Comparison of ENCODE assay signal across 32 cellular contexts in the genomic region with DNA sequence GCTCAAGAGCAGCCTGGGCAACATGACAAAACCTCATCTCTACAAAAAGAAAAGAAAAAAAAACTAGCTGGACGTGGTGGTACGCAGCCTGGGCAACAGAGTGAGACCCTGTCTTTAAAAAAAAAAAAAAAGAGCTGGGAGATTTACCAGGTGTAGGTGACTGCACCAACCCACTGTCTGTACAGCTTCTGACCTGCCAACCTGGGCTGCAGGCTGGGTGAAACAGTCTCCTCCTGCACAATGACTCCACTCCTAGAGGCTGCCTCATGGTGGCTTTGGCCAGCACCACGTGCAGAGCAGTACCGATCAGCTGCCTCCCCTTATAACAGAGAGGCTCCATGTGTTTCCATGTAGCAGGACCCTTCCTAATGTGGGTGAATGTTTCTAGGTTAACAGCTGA.
"Had no signal": no experiment of that assay in that cellular context is flagged by ENCODE, and none has a peak within 500 bp of the region (broad histone marks: within the 10 kb centered on the region; RNA-seq: fewer than 3 reads in every experiment).

No MANE protein-coding gene starts in this region.

- H3K27me3 Mint-ChIP-seq: dendritic cell treated with granulocyte-macrophage colony-stimulating factor and Interleukin-4, amounts not matched to agents 40 ng/mL and 50 ng/mL, for 4 days; naive B cell; natural killer cell treated with Interleukin-12 subunit alpha and Interleukin-12 subunit beta and Interleukin-15 and Interleukin-18, amount 100 ng/mL, for 72 hours; progenitor cell of endocrine pancreas; type B pancreatic cell had no signal

- DNase-seq: colonic mucosa; effector CD8-positive, alpha-beta T cell; endodermal cell; erythroblast; esophagus squamous epithelium; foreskin melanocyte; glutamatergic neuron; heart right ventricle; hippocampal formation; left cardiac atrium; left lung; mesenchymal stem cell; mucosa of descending colon; naive B cell; stimulated activated CD4-positive, alpha-beta T cell treated with anti-CD3 and anti-CD28 coated beads, Interleukin-12 subunit alpha, Interleukin-12 subunit beta, amount 100 ng/mL, for 4 hours; stimulated activated CD4-positive, alpha-beta T cell treated with anti-CD3 and anti-CD28 coated beads, Interleukin-1b, Interleukin-23, amount 100 ng/mL, for 48 hours; stimulated activated CD4-positive, alpha-beta T cell treated with anti-CD3 and anti-CD28 coated beads, Interleukin-4, amount 100 ng/mL, for 1 hour; stimulated activated CD8-positive, alpha-beta memory T cell treated with anti-CD3 and anti-CD28 coated beads, Interleukin-4, amount 100 ng/mL, for 48 hours; stimulated activated naive CD4-positive, alpha-beta T cell; testis; tibial artery had no signal

- H3K36me3 ChIP-seq: colonic mucosa had no signal

- H3K9ac ChIP-seq: parathyroid adenoma had no signal

- H3K27me3 ChIP-seq: colonic mucosa, esophagus squamous epithelium, heart right ventricle, left lung, right atrium auricular region, testis, tibial artery had no signal

- ATAC-seq: heart right ventricle; left cardiac atrium; left lung; mucosa of descending colon; natural killer cell treated with Interleukin-12 subunit alpha and Interleukin-12 subunit beta and Interleukin-15 and Interleukin-18, amount 100 ng/mL, for 72 hours; sciatic nerve had no signal

- H3K4me3 ChIP-seq: colonic mucosa, esophagus squamous epithelium, heart right ventricle, left lung, mucosa of descending colon, right atrium auricular region, smooth muscle cell, testis, tibial artery had no signal

- H3K9me3 ChIP-seq: colonic mucosa, esophagus squamous epithelium, heart right ventricle, left lung, mucosa of descending colon, right atrium auricular region, testis, tibial artery had no signal

- H3K27ac ChIP-seq: colonic mucosa, esophagus squamous epithelium, heart right ventricle, left lung, parathyroid adenoma, right atrium auricular region, testis, tibial artery had no signal

- H3K9me3 Mint-ChIP-seq: dendritic cell treated with granulocyte-macrophage colony-stimulating factor and Interleukin-4, amounts not matched to agents 40 ng/mL and 50 ng/mL, for 4 days; endodermal cell; mesothelial cell of epicardium; natural killer cell treated with Interleukin-12 subunit alpha and Interleukin-12 subunit beta and Interleukin-15 and Interleukin-18, amount 100 ng/mL, for 72 hours; neural crest cell; type B pancreatic cell had no signal

- FAIRE-seq: islet of Langerhans had no signal

- H2AFZ ChIP-seq: parathyroid adenoma had no signal

- H3K4me2 ChIP-seq: smooth muscle cell had no signal

- H3K4me3 Mint-ChIP-seq: dendritic cell treated with granulocyte-macrophage colony-stimulating factor and Interleukin-4, amounts not matched to agents 40 ng/mL and 50 ng/mL, for 4 days; endodermal cell; mesothelial cell of epicardium; natural killer cell treated with Interleukin-12 subunit alpha and Interleukin-12 subunit beta and Interleukin-15 and Interleukin-18, amount 100 ng/mL, for 72 hours; type B pancreatic cell had no signal

- H3K27ac Mint-ChIP-seq: dendritic cell treated with granulocyte-macrophage colony-stimulating factor and Interleukin-4, amounts not matched to agents 40 ng/mL and 50 ng/mL, for 4 days; mesothelial cell of epicardium; natural killer cell treated with Interleukin-12 subunit alpha and Interleukin-12 subunit beta and Interleukin-15 and Interleukin-18, amount 100 ng/mL, for 72 hours; progenitor cell of endocrine pancreas; type B pancreatic cell had no signal
